Comparison of ENCODE assay signal across 8 cellular contexts in the genomic region with DNA sequence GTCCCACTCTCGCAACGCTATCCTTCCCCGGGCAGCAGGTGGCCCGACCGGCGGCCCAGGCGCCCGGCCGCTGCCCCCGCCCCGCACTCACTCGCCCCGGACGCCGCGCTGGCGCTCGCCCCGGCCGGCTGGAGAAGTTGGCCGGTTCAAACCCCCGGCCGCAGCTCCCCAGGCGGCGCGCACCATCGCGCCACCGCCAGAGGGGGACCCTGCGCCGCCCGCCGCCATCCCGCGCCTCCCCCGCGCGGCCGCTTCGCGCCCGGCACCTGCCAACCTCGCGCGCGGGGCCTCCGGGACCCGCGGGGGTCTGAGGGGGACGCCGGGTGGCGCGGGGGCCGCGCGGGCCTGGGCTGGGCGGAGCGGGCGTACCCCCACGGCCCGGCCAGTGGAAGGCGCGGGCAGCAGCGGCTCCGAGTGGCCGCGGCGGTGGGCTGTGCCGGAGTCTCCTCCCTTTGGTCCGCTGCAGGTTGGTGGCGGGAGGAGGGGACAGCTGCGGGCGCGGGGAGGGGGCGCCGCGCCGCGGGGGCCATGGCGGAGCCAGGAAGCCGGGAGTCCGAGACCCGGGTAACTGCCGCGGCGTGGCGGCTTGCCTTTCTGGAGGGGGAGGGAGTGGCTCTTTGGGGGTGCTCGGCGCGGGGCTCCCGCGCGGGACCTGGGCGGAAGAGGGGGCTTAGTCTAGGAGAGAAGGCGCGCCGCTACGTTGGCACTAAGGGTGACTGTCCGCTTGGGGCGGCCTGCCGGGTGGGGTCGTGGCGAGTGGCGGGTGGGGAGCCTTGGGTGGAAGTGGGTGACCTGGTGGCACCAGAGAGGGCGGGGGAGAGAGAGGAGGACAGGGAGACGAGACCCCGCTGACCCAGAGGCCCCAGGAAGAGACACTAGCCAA. TPM values are rescaled to one million over a fixed set of nuclear protein-coding genes. Genes with fewer than 3 reads are reported as not detected.
DNase-seq lines count a peak whose midpoint lies in the region; ATAC-seq lines count a peak whose summit lies in the region.

Gene MPST, plus strand, starts transcription at position 434 of the 883 bp plus-strand sequence. Its CDS starts 95 bp downstream, at position 529.
Gene TST, minus strand, starts transcription at position 139 of the 883 bp plus-strand sequence. CDS start 715 bp downstream, outside the sequence.

- no peak within 1 kb of the TSS for H3K27ac Mint-ChIP-seq in activated CD4-positive, alpha-beta memory T cell treated with anti-CD3 and anti-CD28 coated beads for 36 hours
- peak within 1 kb of the TSS; percentile 83 for H3K27ac Mint-ChIP-seq in stimulated activated effector memory CD8-positive, alpha-beta T cell treated with anti-CD3 and anti-CD28 coated beads, Interleukin-12 subunit alpha, Interleukin-12 subunit beta, amount 100 ng/mL, for 72 hours

- H3K4me1 Mint-ChIP-seq in activated CD4-positive, alpha-beta memory T cell treated with anti-CD3 and anti-CD28 coated beads for 36 hours (ENCODE audit: low read depth), result peaks cover 9% of the 10 kb centered on the region
- H3K4me1 Mint-ChIP-seq in stimulated activated effector memory CD8-positive, alpha-beta T cell treated with anti-CD3 and anti-CD28 coated beads, Interleukin-12 subunit alpha, Interleukin-12 subunit beta, amount 100 ng/mL, for 72 hours, result peaks cover 9% of the 10 kb centered on the region

- no peaks in the 10 kb centered on the region for H3K27me3 ChIP-seq in mesenchymal stem cell (ENCODE audit: control insufficient read depth in 1 of 2, insufficient read depth in 1 of 2, low read length in 2 of 2)

- H3K4me3 ChIP-seq in mesenchymal stem cell (ENCODE audit: insufficient read depth in 1 of 2, low read depth in 1 of 2, low read length in 2 of 2), result peak within 1 kb of the TSS; percentile 85 to 87

- H3K36me3 Mint-ChIP-seq in activated CD4-positive, alpha-beta memory T cell treated with anti-CD3 and anti-CD28 coated beads for 36 hours, result no peaks in the 10 kb centered on the region
- H3K36me3 Mint-ChIP-seq in stimulated activated effector memory CD8-positive, alpha-beta T cell treated with anti-CD3 and anti-CD28 coated beads, Interleukin-12 subunit alpha, Interleukin-12 subunit beta, amount 100 ng/mL, for 72 hours, result peaks cover under 1% of the 10 kb centered on the region

- peak within 1 kb of the TSS in 1 of 2 experiments; percentile 84 for H3K4ac ChIP-seq in mesenchymal stem cell (ENCODE audit: low read depth in 1 of 2, low read length in 2 of 2)

- H3K14ac ChIP-seq in mesenchymal stem cell (ENCODE audit: low read length in 2 of 2), result peak within 1 kb of the TSS in 1 of 2 experiments; percentile 63

- peaks cover 3% of the 10 kb centered on the region for H3K27me3 Mint-ChIP-seq in activated CD4-positive, alpha-beta memory T cell treated with anti-CD3 and anti-CD28 coated beads for 36 hours

- CTCF ChIA-PET in activated CD4-positive, alpha-beta memory T cell treated with anti-CD3 and anti-CD28 coated beads for 36 hours (lab: Charles Lee), result interaction anchor here (0.7 to 2.1 kb wide), 15 partner anchors 13 to 262 kb away, joined by 3 to 11 read pairs (median 4); partner anchors contain the start of gene KCTD17

- intact Hi-C loops in activated CD4-positive, alpha-beta memory T cell treated with anti-CD3 and anti-CD28 coated beads for 36 hours (cut with micrococcal nuclease), result no loop called here

- peak within 1 kb of the TSS; percentile 99 for H2BK5ac ChIP-seq in mesenchymal stem cell (ENCODE audit: low read depth, low read length, poor library complexity, severe bottlenecking)

- H3K9me3 ChIP-seq in mesenchymal stem cell (ENCODE audit: control insufficient read depth, low read length), result no peaks in the 10 kb centered on the region

- peak within 1 kb of the TSS; percentile 94 for H3K4me2 ChIP-seq in mesenchymal stem cell (ENCODE audit: low read length, poor library complexity, severe bottlenecking)

- H3K36me3 ChIP-seq in mesenchymal stem cell (ENCODE audit: control insufficient read depth in 1 of 2, insufficient read depth in 2 of 2, low read depth in 1 of 2, low read length in 2 of 2), result peaks cover 18 to 47% of the 10 kb centered on the region in 2 experiments

- H3K9me3 Mint-ChIP-seq in activated CD4-positive, alpha-beta memory T cell treated with anti-CD3 and anti-CD28 coated beads for 36 hours, result no peaks in the 10 kb centered on the region
- H3K9me3 Mint-ChIP-seq in stimulated activated effector memory CD8-positive, alpha-beta T cell treated with anti-CD3 and anti-CD28 coated beads, Interleukin-12 subunit alpha, Interleukin-12 subunit beta, amount 100 ng/mL, for 72 hours, result no peaks in the 10 kb centered on the region

- peak within 1 kb of the TSS; percentile 83 for H4K91ac ChIP-seq in mesenchymal stem cell (ENCODE audit: low read length)

- peak within 1 kb of the TSS; percentile 85 to 93 for H3K18ac ChIP-seq in mesenchymal stem cell (ENCODE audit: low read depth in 1 of 2, low read length in 2 of 2)

- peaks cover 51% of the 10 kb centered on the region for H3K79me1 ChIP-seq in mesenchymal stem cell (replicated peaks; ENCODE audit: low read length, poor library complexity, severe bottlenecking)

- H3K4me1 ChIP-seq in mesenchymal stem cell (ENCODE audit: control insufficient read depth, insufficient read depth, low read depth, low read length), result peaks cover 43% of the 10 kb centered on the region

- H2BK12ac ChIP-seq in mesenchymal stem cell (ENCODE audit: low read length in 2 of 2), result no peak within 1 kb of the TSS

- ATAC-seq in HG02642 (IDR thresholded peaks at IDR 0.05; ENCODE audit: poor library complexity, unreplicated experiment), result peak; percentile 66
- peak; percentile 86 for ATAC-seq in stimulated activated effector memory CD8-positive, alpha-beta T cell treated with anti-CD3 and anti-CD28 coated beads, Interleukin-12 subunit alpha, Interleukin-12 subunit beta, amount 100 ng/mL, for 72 hours

- H3K27ac ChIP-seq in mesenchymal stem cell (ENCODE audit: low read length, poor library complexity, severe bottlenecking), result peak within 1 kb of the TSS; percentile 54

- peak within 1 kb of the TSS; percentile 89 for H3K4me3 Mint-ChIP-seq in activated CD4-positive, alpha-beta memory T cell treated with anti-CD3 and anti-CD28 coated beads for 36 hours
- H3K4me3 Mint-ChIP-seq in stimulated activated effector memory CD8-positive, alpha-beta T cell treated with anti-CD3 and anti-CD28 coated beads, Interleukin-12 subunit alpha, Interleukin-12 subunit beta, amount 100 ng/mL, for 72 hours, result peak within 1 kb of the TSS; percentile 79

- H3K9ac ChIP-seq in mesenchymal stem cell (ENCODE audit: low read length), result peak within 1 kb of the TSS; percentile 77

- POLR2A ChIA-PET in activated CD4-positive, alpha-beta memory T cell treated with anti-CD3 and anti-CD28 coated beads for 36 hours (lab: Charles Lee), result interaction anchor here (0.6 to 1.8 kb wide), 3 partner anchors 102 to 244 kb away, joined by 3 to 7 read pairs (median 3); partner anchors contain the start of gene IFT27

- peak within 1 kb of the TSS; percentile 62 for H2AK5ac ChIP-seq in mesenchymal stem cell (ENCODE audit: low read length, severe bottlenecking)

- H2AFZ ChIP-seq in mesenchymal stem cell (ENCODE audit: low read depth, low read length), result peak within 1 kb of the TSS; percentile 66

- peak within 1 kb of the TSS in 1 of 2 experiments; percentile 49 for H3K23ac ChIP-seq in mesenchymal stem cell (ENCODE audit: low read length in 2 of 2)

- H2BK15ac ChIP-seq in mesenchymal stem cell (ENCODE audit: low read depth, poor library complexity, severe bottlenecking), result peak within 1 kb of the TSS; percentile 94

- H2BK120ac ChIP-seq in mesenchymal stem cell (ENCODE audit: low read depth, low read length), result peak within 1 kb of the TSS; percentile 100

- DNase-seq in NCI-H2029 (lab: John Stamatoyannopoulos, UW) (peak; percentile 29), NCI-H2029 treated with DMSO at 0.1 percent for 48 hours (lab: John Stamatoyannopoulos, UW) (no peak), NCI-H2196 treated with DMSO at 0.1 percent for 48 hours (lab: John Stamatoyannopoulos, UW; ENCODE audit: unreplicated experiment) (peak; percentile 29), mesenchymal stem cell (peak; percentile 72)
- DNase-seq in activated CD4-positive, alpha-beta memory T cell treated with anti-CD3 and anti-CD28 coated beads for 36 hours, result peak; percentile 50
- peak; percentile 55 to 80 for DNase-seq in stimulated activated effector memory CD8-positive, alpha-beta T cell treated with anti-CD3 and anti-CD28 coated beads, Interleukin-12 subunit alpha, Interleukin-12 subunit beta, amount 100 ng/mL, for 72 hours (ENCODE audit: low spot score in 2 of 2)

- peak within 1 kb of the TSS; percentile 59 for H4K8ac ChIP-seq in mesenchymal stem cell (ENCODE audit: low read length)

- under 1% methylated on average over 66 of the region's 107 CpGs for WGBS in mesenchymal stem cell

- in situ Hi-C loops in endometrial microvascular endothelial cells (cut with HindIII; ENCODE audit: inconsistent ontology term, low pct_unique_long_range_greater_than_20kb, low sequenced_read_pairs), result no loop called here

RNA-seq across cellular contexts. Expression of gene MPST, which starts in this region (rescaled TPM):
- 10 to 100 TPM; 16.9 to 17.6 TPM for total RNA-seq in activated CD4-positive, alpha-beta memory T cell treated with anti-CD3 and anti-CD28 coated beads for 36 hours
- total RNA-seq in endometrial microvascular endothelial cells (ENCODE audit: inconsistent ontology term), result 140 TPM
- polyA plus RNA-seq in mesenchymal stem cell (2013, experiment 1 of 2), result 81.0 TPM
- polyA plus RNA-seq in mesenchymal stem cell (2013, experiment 2 of 2), result 80.4 TPM

RNA-seq across cellular contexts. Expression of gene TST, which starts in this region (rescaled TPM):
- total RNA-seq in activated CD4-positive, alpha-beta memory T cell treated with anti-CD3 and anti-CD28 coated beads for 36 hours, result 1 to 10 TPM; 5.5 TPM
- 43.2 TPM for total RNA-seq in endometrial microvascular endothelial cells (ENCODE audit: inconsistent ontology term)
- 38.9 TPM for polyA plus RNA-seq in mesenchymal stem cell (2013, experiment 1 of 2)
- 40.6 TPM for polyA plus RNA-seq in mesenchymal stem cell (2013, experiment 2 of 2)
